13 cellular contexts compared by ENCODE assay signal in the genomic region with DNA sequence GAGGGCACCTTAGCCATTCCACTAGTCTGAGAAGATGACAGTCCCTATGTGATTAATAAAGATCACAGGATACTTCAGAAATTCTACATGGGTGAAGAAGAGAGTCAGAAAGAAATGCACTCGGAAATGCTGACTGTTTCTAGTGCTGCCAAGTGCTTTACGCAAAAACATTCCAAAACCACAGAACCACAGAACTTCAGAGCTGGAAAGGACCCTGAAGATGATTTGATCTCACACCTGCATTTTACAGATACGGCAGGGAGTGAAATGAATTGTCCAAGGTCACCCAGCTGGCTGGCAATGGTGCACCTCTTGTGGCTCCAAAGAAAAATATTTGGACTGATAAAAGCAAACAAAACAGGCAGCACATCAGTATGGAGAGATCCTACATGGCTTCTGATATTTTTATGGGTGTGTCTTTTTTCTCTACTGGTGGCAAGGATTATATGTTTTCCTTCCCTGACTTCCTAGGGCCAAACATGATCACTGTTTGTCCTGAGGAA.
DNase-seq lines count a peak whose midpoint lies in the region; ATAC-seq, FAIRE-seq and TF ChIP-seq lines count a peak whose summit lies in the region.
"Had no signal": no experiment of that assay in that cellular context is flagged by ENCODE, and none has a peak within 500 bp of the region (broad histone marks: within the 10 kb centered on the region; RNA-seq: fewer than 3 reads in every experiment).

No MANE protein-coding gene starts in this region.

- no peaks in the 10 kb centered on the region for H3F3A ChIP-seq in MM.1S (ENCODE audit: insufficient read depth, low read length)

- peak; percentile 28 for ATAC-seq in stimulated activated naive CD8-positive, alpha-beta T cell treated with anti-CD3 and anti-CD28 coated beads, Interleukin-15, Interleukin-2, amounts not matched to agents 100 U/mL and 50 U/mL, for 24 hours
- no peak for ATAC-seq in stimulated activated naive CD8-positive, alpha-beta T cell treated with anti-CD3 and anti-CD28 coated beads, Interleukin-15, amount 100 ng/mL, for 72 hours
- ATAC-seq in GM21381 (IDR thresholded peaks at IDR 0.05; ENCODE audit: unreplicated experiment) (no peak), GM19035 (IDR thresholded peaks at IDR 0.05; ENCODE audit: unreplicated experiment) (no peak)

- no peak overlapping the region for H3K27ac Mint-ChIP-seq in stimulated activated naive CD8-positive, alpha-beta T cell treated with anti-CD3 and anti-CD28 coated beads, Interleukin-15, amount 100 ng/mL, for 72 hours
- H3K27ac Mint-ChIP-seq in astrocyte (ENCODE audit: unreplicated experiment) = peak overlapping the region; percentile 93
- H3K27ac Mint-ChIP-seq: activated naive CD8-positive, alpha-beta T cell; B cell had no signal

- H3K9me3 ChIP-seq in astrocyte (ENCODE audit: insufficient read depth, low read depth, low read length) (no peaks in the 10 kb centered on the region), MM.1S (replicated peaks; ENCODE audit: insufficient read depth, low read length) (no peaks in the 10 kb centered on the region)
- H3K9me3 ChIP-seq: transverse colon had no signal

- no peak overlapping the region for H3K4me3 Mint-ChIP-seq in stimulated activated naive CD8-positive, alpha-beta T cell treated with anti-CD3 and anti-CD28 coated beads, Interleukin-15, amount 100 ng/mL, for 72 hours
- H3K4me3 Mint-ChIP-seq in astrocyte (ENCODE audit: unreplicated experiment) = peak overlapping the region; percentile 45
- H3K4me3 Mint-ChIP-seq: activated naive CD8-positive, alpha-beta T cell; B cell had no signal

- H3K4me2 ChIP-seq in astrocyte (ENCODE audit: low read length) (peak overlapping the region; percentile 83), MM.1S (ENCODE audit: low read depth, low read length) (no peak overlapping the region)

- H2AFZ ChIP-seq in astrocyte (ENCODE audit: low read depth, low read length) (no peak overlapping the region), MM.1S (ENCODE audit: low read length) (no peak overlapping the region)

- H3K27me3 ChIP-seq in astrocyte (ENCODE audit: insufficient read depth, low read length) (no peaks in the 10 kb centered on the region), MM.1S (replicated peaks; ENCODE audit: insufficient read depth, low read length) (no peaks in the 10 kb centered on the region)
- H3K27me3 ChIP-seq: transverse colon had no signal

- H4K20me1 ChIP-seq in astrocyte (ENCODE audit: insufficient read depth, low read length) = no peaks in the 10 kb centered on the region
- H4K20me1 ChIP-seq in MM.1S (ENCODE audit: insufficient read depth, low read length) = no peaks in the 10 kb centered on the region

- H3K9ac ChIP-seq in astrocyte (ENCODE audit: low read length) = peak overlapping the region; percentile 78
- no peak overlapping the region for H3K9ac ChIP-seq in MM.1S (ENCODE audit: low read length)

- H3K4me1 Mint-ChIP-seq in stimulated activated naive CD8-positive, alpha-beta T cell treated with anti-CD3 and anti-CD28 coated beads, Interleukin-15, amount 100 ng/mL, for 72 hours = peaks cover 7% of the 10 kb centered on the region
- H3K4me1 Mint-ChIP-seq in astrocyte (ENCODE audit: low read depth, unreplicated experiment) = peaks cover 34% of the 10 kb centered on the region
- H3K4me1 Mint-ChIP-seq: B cell had no signal

- H3K79me2 ChIP-seq in astrocyte (ENCODE audit: insufficient read depth, low read length) (no peaks in the 10 kb centered on the region), MM.1S (ENCODE audit: low read length) (no peaks in the 10 kb centered on the region)

- H3K4me1 ChIP-seq in astrocyte (ENCODE audit: insufficient read depth, low read length) (peaks cover 22% of the 10 kb centered on the region), MM.1S (ENCODE audit: low read length) (no peaks in the 10 kb centered on the region)

- H3K4me3 ChIP-seq in astrocyte (ENCODE audit: insufficient read depth, low read depth, low read length) (peak overlapping the region; percentile 39), MM.1S (ENCODE audit: low read length) (no peak overlapping the region)
- H3K4me3 ChIP-seq: transverse colon had no signal

- FAIRE-seq in astrocyte (lab: Jason Lieb, UNC) = peak; percentile 97

- peaks cover 2% of the 10 kb centered on the region for H3K36me3 Mint-ChIP-seq in astrocyte (ENCODE audit: low read depth, unreplicated experiment)
- H3K36me3 Mint-ChIP-seq: activated naive CD8-positive, alpha-beta T cell had no signal

- H3K27me3 Mint-ChIP-seq in stimulated activated naive CD8-positive, alpha-beta T cell treated with anti-CD3 and anti-CD28 coated beads, Interleukin-15, amount 100 ng/mL, for 72 hours = no peaks in the 10 kb centered on the region
- no peaks in the 10 kb centered on the region for H3K27me3 Mint-ChIP-seq in astrocyte (ENCODE audit: low read depth, unreplicated experiment)
- H3K27me3 Mint-ChIP-seq: activated naive CD8-positive, alpha-beta T cell had no signal

- H3K36me3 ChIP-seq in astrocyte (ENCODE audit: insufficient read depth, low read length) = no peaks in the 10 kb centered on the region
- H3K36me3 ChIP-seq in MM.1S (replicated peaks; ENCODE audit: insufficient read depth, low read length) = no peaks in the 10 kb centered on the region
- H3K36me3 ChIP-seq: transverse colon had no signal

- peak overlapping the region; percentile 88 for H3K27ac ChIP-seq in astrocyte (ENCODE audit: low read depth, low read length)
- no peak overlapping the region for H3K27ac ChIP-seq in MM.1S (ENCODE audit: low read length)
- H3K27ac ChIP-seq: transverse colon had no signal

- DNase-seq in stimulated activated naive CD8-positive, alpha-beta T cell treated with anti-CD3 and anti-CD28 coated beads, Interleukin-15, Interleukin-2, amounts not matched to agents 100 U/mL and 50 U/mL, for 24 hours = no peak
- DNase-seq in stimulated activated naive CD8-positive, alpha-beta T cell treated with anti-CD3 and anti-CD28 coated beads, Interleukin-15, amount 100 ng/mL, for 72 hours = no peak
- DNase-seq in astrocyte (ENCODE audit: low read depth) (peak; percentile 88), kidney glomerular epithelial cell (lab: John Stamatoyannopoulos, UW) (peak; percentile 15), MM.1S (no peak), nucleus accumbens (lab: John Stamatoyannopoulos, UW) (no peak)
- DNase-seq: GF-D8, NCI-H1694 treated with DMSO at 0.1 percent for 48 hours, transverse colon had no signal

- H3K9me2 ChIP-seq in MM.1S (replicated peaks; ENCODE audit: insufficient read depth, low read length) = no peaks in the 10 kb centered on the region

- TF ChIP-seq CTCF in astrocyte (IDR thresholded peaks at IDR 0.05; ENCODE audit: insufficient read depth, low read depth, low read length) (no peak), MM.1S (IDR thresholded peaks at IDR 0.05; ENCODE audit: low read length) (no peak)

- H3K9me3 Mint-ChIP-seq in stimulated activated naive CD8-positive, alpha-beta T cell treated with anti-CD3 and anti-CD28 coated beads, Interleukin-15, amount 100 ng/mL, for 72 hours = no peaks in the 10 kb centered on the region
- H3K9me3 Mint-ChIP-seq in astrocyte (ENCODE audit: unreplicated experiment) = no peaks in the 10 kb centered on the region

Comparison
In these comparisons a context has a peak if more than half of its experiments do, and no peak if none do; other contexts are left out.
1. DNase-seq: peak in astrocyte (single experiment) and kidney glomerular epithelial cell (single experiment); none in stimulated activated naive CD8-positive, alpha-beta T cell treated with anti-CD3 and anti-CD28 coated beads, Interleukin-15, Interleukin-2, amounts not matched to agents 100 U/mL and 50 U/mL, for 24 hours (single experiment), stimulated activated naive CD8-positive, alpha-beta T cell treated with anti-CD3 and anti-CD28 coated beads, Interleukin-15, amount 100 ng/mL, for 72 hours (0 of 2), MM.1S (single experiment) and nucleus accumbens (0 of 56).